ENCODE assay signal across 8 cellular contexts in genomic region chr2:37232131-37232933, GRCh38. TPM values are rescaled to one million over a fixed set of nuclear protein-coding genes. Genes with fewer than 3 reads are reported as not detected.
DNase-seq lines count a peak whose midpoint lies in the region; ATAC-seq and TF ChIP-seq lines count a peak whose summit lies in the region.

No MANE protein-coding gene starts in this region.

- H3K27ac ChIP-seq in lung (ENCODE audit: low read depth in 1 of 2, low read length in 1 of 2): peak overlapping the region; percentile 94 to 96
- H3K27ac ChIP-seq in vagina: peak overlapping the region; percentile 84

- intact Hi-C loops in Right ventricle myocardium inferior (cut with DNase I) (no loop called here), cardiac septum (cut with DNase I) (loop anchor here (5.0 kb wide), 1 partner anchor 150 kb away; the partner anchor contains the start of genes GPATCH11 and HEATR5B), vagina (cut with DNase I) (no loop called here)

- H3K36me3 ChIP-seq in lung (ENCODE audit: control insufficient read depth in 2 of 2, insufficient read depth in 2 of 2, low read length in 2 of 2) (peaks cover 9 to 12% of the 10 kb centered on the region in 2 donors), vagina (peaks cover 0 to 12% of the 10 kb centered on the region in 2 donors)

- no peak for DNase-seq in Right ventricle myocardium inferior (ENCODE audit: missing footprints)
- no peak for DNase-seq in cardiac septum (ENCODE audit: low spot score)
- peak; percentile 30 for DNase-seq in NCI-H2227 (lab: John Stamatoyannopoulos, UW; ENCODE audit: unreplicated experiment)
- DNase-seq in dermis blood vessel endothelial cell: peak; percentile 42
- no peak for DNase-seq in lung (ENCODE audit: low spot score)
- no peak for DNase-seq in vagina (ENCODE audit: extremely low spot score in 2 of 2)
- DNase-seq in ureter (ENCODE audit: low spot score): no peak
- no peak for DNase-seq in NCI-H187 (lab: John Stamatoyannopoulos, UW)

- H3K4me3 ChIP-seq in lung: peak overlapping the region; percentile 84
- H3K4me3 ChIP-seq in vagina: peak overlapping the region; percentile 78 to 85

- H3K4me1 ChIP-seq in lung (ENCODE audit: control insufficient read depth in 2 of 2, insufficient read depth in 2 of 2, low read length in 2 of 2) (peaks cover 11 to 13% of the 10 kb centered on the region in 2 donors), vagina (peaks cover 35% of the 10 kb centered on the region)

- H3K27me3 ChIP-seq in lung (ENCODE audit: control insufficient read depth, insufficient read depth) (no peaks in the 10 kb centered on the region), vagina (no peaks in the 10 kb centered on the region)

- no peak for TF ChIP-seq POLR2A in vagina (IDR thresholded peaks at IDR 0.05)

- no peaks in the 10 kb centered on the region for H3K9me3 ChIP-seq in lung (ENCODE audit: control insufficient read depth in 2 of 2, insufficient read depth in 1 of 2, low read length in 1 of 2)
- H3K9me3 ChIP-seq in vagina: no peaks in the 10 kb centered on the region

- WGBS in lung, 2 donors: 17 to 24% methylated on average over 18 of the region's 18 CpGs

- ATAC-seq in Right ventricle myocardium inferior (peak; percentile 20), lung (ENCODE audit: insufficient read depth, low FRiP score) (no peak)

- TF ChIP-seq CTCF in lung (IDR thresholded peaks at IDR 0.05; ENCODE audit: control extremely low read depth, extremely low read depth) (no peak), vagina (IDR thresholded peaks at IDR 0.05) (no peak)

RNA-seq across cellular contexts. Expression of gene NDUFAF7, which starts 0.9 kb away (rescaled TPM):
- total RNA-seq in Right ventricle myocardium inferior (22.8 TPM), cardiac septum (24.2 TPM), dermis blood vessel endothelial cell (11.3 and 15.7 TPM in 2 replicates), lung (10 to 100 TPM; 13.1 to 25.3 TPM), vagina (18.4 TPM), ureter (18.6 TPM)
- polyA plus RNA-seq in lung: 10 to 100 TPM in 1 of 2 donors, 1 to 10 TPM in 1; 9.2 to 16.4 TPM

RNA-seq across cellular contexts. Expression of gene CEBPZ, which starts 0.9 kb away (rescaled TPM):
- total RNA-seq in Right ventricle myocardium inferior: 32.3 TPM
- total RNA-seq in cardiac septum: 31.4 TPM
- total RNA-seq in dermis blood vessel endothelial cell: 56.0 and 63.5 TPM in 2 replicates
- total RNA-seq in lung: 10 to 100 TPM; 36.7 to 51.3 TPM
- 10 to 100 TPM; 38.6 to 66.7 TPM for polyA plus RNA-seq in lung
- total RNA-seq in vagina: 27.0 TPM
- 52.0 TPM for total RNA-seq in ureter

RNA-seq across cellular contexts. Expression of gene CEBPZOS, which starts 36.0 kb away (rescaled TPM):
- total RNA-seq in Right ventricle myocardium inferior: 65.0 TPM
- total RNA-seq in cardiac septum: 49.1 TPM
- total RNA-seq in dermis blood vessel endothelial cell: 10.6 and 13.8 TPM in 2 replicates
- 10 to 100 TPM; 28.9 to 30.3 TPM for total RNA-seq in lung
- 10 to 100 TPM; 19.5 to 59.4 TPM for polyA plus RNA-seq in lung
- total RNA-seq in vagina: 23.6 TPM
- 58.6 TPM for total RNA-seq in ureter

RNA-seq across cellular contexts. Expression of gene SULT6B1, which starts 43.9 kb away (rescaled TPM):
- total RNA-seq in Right ventricle myocardium inferior (not detected), cardiac septum (not detected), dermis blood vessel endothelial cell (not detected in 2 replicates), lung (not detected), vagina (not detected), ureter (not detected)
- not detected for polyA plus RNA-seq in lung

Comparison
In these comparisons a context has a peak if more than half of its experiments do, and no peak if none do; other contexts are left out.
1. DNase-seq: peak in NCI-H2227 (single experiment) and dermis blood vessel endothelial cell (single experiment); none in Right ventricle myocardium inferior (single experiment), cardiac septum (single experiment), lung (single experiment), vagina (0 of 2), ureter (single experiment) and NCI-H187 (0 of 2).